ENCODE assay signal across 29 cellular contexts in the genomic region with DNA sequence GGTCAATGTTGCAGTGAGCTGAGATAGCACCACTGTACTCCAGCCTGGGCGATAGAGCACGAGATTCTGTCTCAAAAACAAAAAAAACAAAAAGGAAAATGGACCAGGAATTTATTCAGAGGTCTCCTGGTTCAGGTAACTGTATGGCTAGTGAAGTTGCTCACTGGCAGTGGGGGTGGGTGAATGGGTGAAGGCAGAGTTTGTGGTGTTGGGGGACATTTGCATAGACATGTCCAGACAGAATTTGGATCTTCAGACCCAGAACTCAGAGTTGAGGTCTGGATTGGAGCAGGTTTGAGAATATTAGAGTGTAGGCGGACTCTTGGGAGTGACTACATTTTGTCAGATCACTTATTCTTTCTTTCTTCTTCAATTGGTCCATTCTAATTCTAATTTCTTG. TPM values are rescaled to one million over a fixed set of nuclear protein-coding genes. Genes with fewer than 3 reads are reported as not detected.
"Had no signal": no experiment of that assay in that cellular context is flagged by ENCODE, and none has a peak within 500 bp of the region (broad histone marks: within the 10 kb centered on the region; RNA-seq: fewer than 3 reads in every experiment).

No MANE protein-coding gene starts in this region.

- H3K27ac Mint-ChIP-seq: memory B cell, nephron, neural progenitor cell had no signal

- H3K79me2 ChIP-seq: hepatocyte, parathyroid adenoma had no signal

- H2AFZ ChIP-seq: hepatocyte, neural progenitor cell, parathyroid adenoma had no signal

- H3K4me3 ChIP-seq: coronary artery, esophagus muscularis mucosa, gastroesophageal sphincter, heart left ventricle, hepatocyte, lung, neural progenitor cell, prostate gland, sigmoid colon, suprapubic skin, transverse colon, upper lobe of right lung, uterus had no signal

- H3K9ac ChIP-seq: neural progenitor cell, parathyroid adenoma had no signal

- H3K36me3 Mint-ChIP-seq: memory B cell, neural progenitor cell had no signal

- H3K4me1 ChIP-seq: esophagus muscularis mucosa, gastroesophageal sphincter, heart left ventricle, parathyroid adenoma, prostate gland, sigmoid colon, suprapubic skin, upper lobe of right lung, uterus had no signal

- DNase-seq: dermis blood vessel endothelial cell; effector memory CD4-positive, alpha-beta T cell; foreskin keratinocyte; kidney; right cardiac atrium; sigmoid colon; stimulated activated CD4-positive, alpha-beta T cell treated with anti-CD3 and anti-CD28 coated beads, Interleukin-15, amount 100 ng/mL, for 24 hours; stimulated activated CD4-positive, alpha-beta T cell treated with anti-CD3 and anti-CD28 coated beads, Interleukin-4, amount 100 ng/mL, for 1 hour; stimulated activated CD8-positive, alpha-beta memory T cell treated with anti-CD3 and anti-CD28 coated beads, Interleukin-4, amount 100 ng/mL, for 48 hours; stimulated activated naive CD4-positive, alpha-beta T cell; stimulated activated naive CD8-positive, alpha-beta T cell treated with anti-CD3 and anti-CD28 coated beads, Interleukin-15, amount 100 ng/mL, for 72 hours; transverse colon; upper lobe of right lung; uterus had no signal

- H3K27me3 ChIP-seq: heart left ventricle, hepatocyte, neural progenitor cell, sigmoid colon, suprapubic skin, transverse colon, upper lobe of right lung, uterus had no signal

- H3K27me3 Mint-ChIP-seq: memory B cell had no signal

- H3K27ac ChIP-seq: coronary artery, esophagus muscularis mucosa, foreskin keratinocyte, gastroesophageal sphincter, heart left ventricle, hepatocyte, neural progenitor cell, parathyroid adenoma, prostate gland, sigmoid colon, suprapubic skin, transverse colon, upper lobe of right lung, uterus had no signal

- H3K4me2 ChIP-seq: hepatocyte, neural progenitor cell had no signal

- H3K4me3 Mint-ChIP-seq: memory B cell; nephron; neural progenitor cell; stimulated activated naive CD8-positive, alpha-beta T cell treated with anti-CD3 and anti-CD28 coated beads, Interleukin-15, amount 100 ng/mL, for 72 hours had no signal

- H3K9me3 ChIP-seq: esophagus muscularis mucosa, gastroesophageal sphincter, heart left ventricle, prostate gland, sigmoid colon, suprapubic skin, transverse colon, upper lobe of right lung, uterus had no signal

- H3K9me3 Mint-ChIP-seq: memory B cell; nephron; neural progenitor cell; stimulated activated naive CD8-positive, alpha-beta T cell treated with anti-CD3 and anti-CD28 coated beads, Interleukin-15, amount 100 ng/mL, for 72 hours had no signal

- FAIRE-seq: endothelial cell of umbilical vein, kidney had no signal

- H3K36me3 ChIP-seq: esophagus muscularis mucosa, gastroesophageal sphincter, heart left ventricle, neural progenitor cell, prostate gland, sigmoid colon, suprapubic skin, transverse colon, upper lobe of right lung, uterus had no signal

- ATAC-seq: foreskin keratinocyte; gastroesophageal sphincter; heart left ventricle; left lobe of liver; right cardiac atrium; stimulated activated naive CD8-positive, alpha-beta T cell treated with anti-CD3 and anti-CD28 coated beads, Interleukin-15, amount 100 ng/mL, for 72 hours; upper lobe of right lung had no signal

RNA-seq across cellular contexts. Expression of a gene that starts 55.0 kb away (rescaled TPM):
- total RNA-seq: endothelial cell of umbilical vein, epithelial cell of proximal tubule had no signal
- polyA plus RNA-seq: endothelial cell of umbilical vein had no signal
